8 cellular contexts compared by ENCODE assay signal in genomic region chr19:18833141-18833476, GRCh38. TPM values are rescaled to one million over a fixed set of nuclear protein-coding genes. Genes with fewer than 3 reads are reported as not detected.
DNase-seq lines count a peak whose midpoint lies in the region; FAIRE-seq and TF ChIP-seq lines count a peak whose summit lies in the region.

No MANE protein-coding gene starts in this region.

- H3K27ac ChIP-seq in CD4-positive, alpha-beta memory T cell (ENCODE audit: low read depth, low read length), result peak overlapping the region; percentile 75
- peak overlapping the region in 1 of 2 donors; percentile 90 for H3K27ac ChIP-seq in coronary artery

- peak overlapping the region; percentile 90 to 99 (median 95) for H3K4me3 Mint-ChIP-seq in CD4-positive, alpha-beta memory T cell
- H3K4me3 Mint-ChIP-seq in nephron progenitor cell, result peak overlapping the region; percentile 98

- no peaks in the 10 kb centered on the region for H3K27me3 ChIP-seq in CD4-positive, alpha-beta memory T cell (ENCODE audit: insufficient read depth, low read length)

- DNase-seq in CD4-positive, alpha-beta memory T cell, result no peak
- DNase-seq in LNCaP clone FGC (ENCODE audit: low read depth) (no peak), coronary artery (ENCODE audit: low spot score) (no peak), nephron progenitor cell (no peak), NCI-H1436 (lab: John Stamatoyannopoulos, UW) (no peak), amniotic stem cell (lab: John Stamatoyannopoulos, UW) (no peak), GM12892 (ENCODE audit: insufficient read length) (no peak)
- no peak for DNase-seq in stimulated activated CD4-positive, alpha-beta T cell treated with anti-CD3 and anti-CD28 coated beads, Interleukin-15, amount 100 ng/mL, for 24 hours

- H3K4me1 Mint-ChIP-seq in CD4-positive, alpha-beta memory T cell, result peaks cover 34 to 61% (median 48%) of the 10 kb centered on the region in 4 donors
- H3K4me1 Mint-ChIP-seq in nephron progenitor cell, result peaks cover 49% of the 10 kb centered on the region

- CTCF ChIA-PET in CD4-positive, alpha-beta memory T cell (lab: Charles Lee; ENCODE audit: partially characterized antibody), result interaction anchor here (0.5 to 2.4 kb wide), 3 partner anchors 9 to 246 kb away, joined by 3 to 12 read pairs (median 3); no protein-coding TSS in a partner anchor

- FAIRE-seq in GM12892 (lab: Jason Lieb, UNC), result no peak

- POLR2A ChIA-PET in CD4-positive, alpha-beta memory T cell (lab: Charles Lee; ENCODE audit: partially characterized antibody), result interaction anchor here (1.0 to 2.8 kb wide), 11 partner anchors 8 to 393 kb away, joined by 3 to 19 read pairs (median 9); partner anchors contain the start of genes KXD1, REX1BD and UBA52

- no peaks in the 10 kb centered on the region for H3K27me3 Mint-ChIP-seq in CD4-positive, alpha-beta memory T cell
- peaks cover 30% of the 10 kb centered on the region for H3K27me3 Mint-ChIP-seq in nephron progenitor cell (ENCODE audit: low read depth, poor library complexity)

- intact Hi-C loops in CD4-positive, alpha-beta memory T cell (cut with micrococcal nuclease), result no loop called here

- H3K9me3 ChIP-seq in CD4-positive, alpha-beta memory T cell (ENCODE audit: control insufficient read depth in 1 of 2, low read length in 2 of 2), result no peaks in the 10 kb centered on the region

- peaks cover 36 to 42% of the 10 kb centered on the region in 2 donors for H3K36me3 Mint-ChIP-seq in CD4-positive, alpha-beta memory T cell
- peaks cover 35% of the 10 kb centered on the region for H3K36me3 Mint-ChIP-seq in nephron progenitor cell (ENCODE audit: low read depth)

- H3K4me1 ChIP-seq in CD4-positive, alpha-beta memory T cell (ENCODE audit: insufficient read depth, low read length), result peaks cover 50% of the 10 kb centered on the region

- peak overlapping the region; percentile 64 to 65 for H3K4me3 ChIP-seq in CD4-positive, alpha-beta memory T cell (ENCODE audit: low read length in 2 of 2)
- H3K4me3 ChIP-seq in LNCaP clone FGC (ENCODE audit: low read depth, low read length) (peak overlapping the region; percentile 97), coronary artery (peak overlapping the region; percentile 93)

- no peaks in the 10 kb centered on the region for H3K9me3 Mint-ChIP-seq in CD4-positive, alpha-beta memory T cell
- no peaks in the 10 kb centered on the region for H3K9me3 Mint-ChIP-seq in nephron progenitor cell

- peak overlapping the region; percentile 89 to 96 (median 93) for H3K27ac Mint-ChIP-seq in CD4-positive, alpha-beta memory T cell
- H3K27ac Mint-ChIP-seq in nephron progenitor cell, result no peak overlapping the region

- H3K36me3 ChIP-seq in CD4-positive, alpha-beta memory T cell (ENCODE audit: insufficient read depth, low read length), result peaks cover 11% of the 10 kb centered on the region

- no peak for TF ChIP-seq CTCF in LNCaP clone FGC (IDR thresholded peaks at IDR 0.05; ENCODE audit: control insufficient read depth, extremely low read depth, insufficient read depth)
- no peak for TF ChIP-seq CTCF in coronary artery (IDR thresholded peaks at IDR 0.05)
- TF ChIP-seq CTCF in nephron progenitor cell (IDR thresholded peaks at IDR 0.05), result no peak

- no peak for TF ChIP-seq POLR2A in GM12892 (IDR thresholded peaks at IDR 0.05; ENCODE audit: low read depth, low read length)

RNA-seq across cellular contexts. Expression of gene UPF1, which starts 1.4 kb away (rescaled TPM):
- 100 to 1,000 TPM; 127 to 130 TPM for total RNA-seq in CD4-positive, alpha-beta memory T cell
- 10 to 100 TPM in 1 of 2 donors, 1 to 10 TPM in 1; 2.6 to 21.9 TPM for polyA plus RNA-seq in CD4-positive, alpha-beta memory T cell
- polyA plus RNA-seq in GM12892 (2012; ENCODE audit: missing spikeins), result 12.8 TPM

RNA-seq across cellular contexts. Expression of gene COMP, which starts 42.0 kb away (rescaled TPM):
- not detected for total RNA-seq in CD4-positive, alpha-beta memory T cell
- polyA plus RNA-seq in CD4-positive, alpha-beta memory T cell, result not detected
- not detected for polyA plus RNA-seq in GM12892 (2012; ENCODE audit: missing spikeins)
